Comparison of ENCODE assay signal across 12 cellular contexts in genomic region chr4:78767350-78767749, GRCh38.
DNase-seq lines count a peak whose midpoint lies in the region; ATAC-seq and FAIRE-seq lines count a peak whose summit lies in the region.
"Had no signal": no experiment of that assay in that cellular context is flagged by ENCODE, and none has a peak within 500 bp of the region (broad histone marks: within the 10 kb centered on the region; RNA-seq: fewer than 3 reads in every experiment).

No MANE protein-coding gene starts in this region.

- FAIRE-seq in GM19239 (lab: Jason Lieb, UNC), result peak; percentile 96
- FAIRE-seq: astrocyte had no signal

- H3K36me3 Mint-ChIP-seq in stimulated activated naive B cell treated with anti-CD40 and anti-IgM and Interleukin-4, amounts not matched to agents 10 μg/mL and 1 μg/mL and 100 μg/mL, for 72 hours, result no peaks in the 10 kb centered on the region
- H3K36me3 Mint-ChIP-seq in T-helper 2 cell treated with Interferon-gamma antibody and Interleukin-4, amounts not matched to agents 5 μg/mL and 100 μg/mL, for 36 hours (ENCODE audit: low read depth), result no peaks in the 10 kb centered on the region
- H3K36me3 Mint-ChIP-seq: type B pancreatic cell had no signal

- peaks cover 28 to 37% of the 10 kb centered on the region in 2 donors for H3K4me1 Mint-ChIP-seq in stimulated activated naive B cell treated with anti-CD40 and anti-IgM and Interleukin-4, amounts not matched to agents 10 μg/mL and 1 μg/mL and 100 μg/mL, for 72 hours
- H3K4me1 Mint-ChIP-seq in T-helper 2 cell treated with Interferon-gamma antibody and Interleukin-4, amounts not matched to agents 5 μg/mL and 100 μg/mL, for 36 hours (ENCODE audit: low read depth), result peaks cover 36% of the 10 kb centered on the region

- DNase-seq in GM19239 (ENCODE audit: insufficient read length, low spot score) (no peak), NCI-H1092 treated with DMSO at 0.1 percent for 48 hours (lab: John Stamatoyannopoulos, UW) (no peak)
- no peak for DNase-seq in stimulated activated naive B cell treated with anti-CD40 and anti-IgM and Interleukin-4, amounts not matched to agents 10 μg/mL and 1 μg/mL and 100 μg/mL, for 72 hours
- no peak for DNase-seq in activated effector memory CD4-positive, alpha-beta T cell treated with Interleukin-2 at 50 U/mL for 16 hours
- no peak for DNase-seq in T-helper 2 cell treated with Interferon-gamma antibody and Interleukin-4, amounts not matched to agents 5 μg/mL and 100 μg/mL, for 36 hours (ENCODE audit: low spot score)
- DNase-seq: activated T-cell treated with anti-CD3 and anti-CD28 coated beads for 4 hours, KBM-7, NCI-H2227 treated with DMSO at 0.1 percent for 48 hours had no signal

- no peak overlapping the region for H3K4me3 Mint-ChIP-seq in stimulated activated naive B cell treated with anti-CD40 and anti-IgM and Interleukin-4, amounts not matched to agents 10 μg/mL and 1 μg/mL and 100 μg/mL, for 72 hours
- H3K4me3 Mint-ChIP-seq in T-helper 2 cell treated with Interferon-gamma antibody and Interleukin-4, amounts not matched to agents 5 μg/mL and 100 μg/mL, for 36 hours, result no peak overlapping the region
- H3K4me3 Mint-ChIP-seq: type B pancreatic cell had no signal

- H3K27ac Mint-ChIP-seq in stimulated activated naive B cell treated with anti-CD40 and anti-IgM and Interleukin-4, amounts not matched to agents 10 μg/mL and 1 μg/mL and 100 μg/mL, for 72 hours, result peak overlapping the region; percentile 65
- H3K27ac Mint-ChIP-seq in T-helper 2 cell treated with Interferon-gamma antibody and Interleukin-4, amounts not matched to agents 5 μg/mL and 100 μg/mL, for 36 hours, result no peak overlapping the region
- H3K27ac Mint-ChIP-seq: type B pancreatic cell had no signal

- peak; percentile 57 for ATAC-seq in HG02571 (IDR thresholded peaks at IDR 0.05; ENCODE audit: unreplicated experiment)
- peak; percentile 64 for ATAC-seq in HG03342 (IDR thresholded peaks at IDR 0.05; ENCODE audit: unreplicated experiment)
- peak in 1 of 2 donors; percentile 32 for ATAC-seq in stimulated activated naive B cell treated with anti-CD40 and anti-IgM and Interleukin-4, amounts not matched to agents 10 μg/mL and 1 μg/mL and 100 μg/mL, for 72 hours (replicated peaks)

- H3K27me3 Mint-ChIP-seq in stimulated activated naive B cell treated with anti-CD40 and anti-IgM and Interleukin-4, amounts not matched to agents 10 μg/mL and 1 μg/mL and 100 μg/mL, for 72 hours, result no peaks in the 10 kb centered on the region
- peaks cover 5% of the 10 kb centered on the region for H3K27me3 Mint-ChIP-seq in T-helper 2 cell treated with Interferon-gamma antibody and Interleukin-4, amounts not matched to agents 5 μg/mL and 100 μg/mL, for 36 hours (ENCODE audit: low read depth)
- H3K27me3 Mint-ChIP-seq: type B pancreatic cell had no signal

- no peaks in the 10 kb centered on the region for H3K9me3 Mint-ChIP-seq in stimulated activated naive B cell treated with anti-CD40 and anti-IgM and Interleukin-4, amounts not matched to agents 10 μg/mL and 1 μg/mL and 100 μg/mL, for 72 hours
- H3K9me3 Mint-ChIP-seq in T-helper 2 cell treated with Interferon-gamma antibody and Interleukin-4, amounts not matched to agents 5 μg/mL and 100 μg/mL, for 36 hours, result no peaks in the 10 kb centered on the region
- H3K9me3 Mint-ChIP-seq: type B pancreatic cell had no signal
